8 cellular contexts compared by ENCODE assay signal in the genomic region with DNA sequence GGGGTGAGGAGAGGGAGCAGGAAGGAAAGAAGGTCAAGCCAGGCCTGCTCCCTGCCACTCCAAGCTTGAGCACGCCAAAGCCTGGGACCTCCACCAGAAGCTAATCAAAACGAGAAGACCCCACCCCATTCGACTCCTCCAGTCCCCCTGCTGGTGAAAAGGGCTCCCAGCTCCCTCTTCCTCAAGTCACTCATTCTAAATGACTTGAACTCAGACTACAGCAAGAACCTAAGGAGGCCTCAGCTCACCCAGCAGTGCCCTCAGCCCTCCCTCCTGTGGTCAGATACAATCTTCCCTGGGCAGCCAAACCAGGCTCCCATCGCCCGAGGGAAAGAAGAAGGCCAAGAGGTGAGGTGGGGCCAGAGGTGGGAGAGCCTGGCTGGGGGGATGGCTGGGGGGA. TPM values are rescaled to one million over a fixed set of nuclear protein-coding genes. Genes with fewer than 3 reads are reported as not detected.
DNase-seq lines count a peak whose midpoint lies in the region; ATAC-seq and TF ChIP-seq lines count a peak whose summit lies in the region.

No MANE protein-coding gene starts in this region.

- peaks cover 34% of the 10 kb centered on the region for H3K4me1 Mint-ChIP-seq in endodermal cell

- peaks cover 72% of the 10 kb centered on the region for H3K36me3 ChIP-seq in endodermal cell (ENCODE audit: control insufficient read depth, insufficient read depth, low read length)
- peaks cover 0 to 15% of the 10 kb centered on the region in 2 donors for H3K36me3 ChIP-seq in psoas muscle (ENCODE audit: insufficient read depth in 1 of 2, low read depth in 1 of 2)

- WGBS in endodermal cell (ENCODE audit: insufficient coverage in 1 of 2, insufficient read length in 1 of 2), 2 experiments = 71 to 80% methylated on average over 2 to 5 of the region's 5 CpGs
- 36 to 54% (median 42%) methylated on average over 3 to 5 of the region's 5 CpGs for WGBS in psoas muscle, 3 donors

- H3K4me3 ChIP-seq in endodermal cell (ENCODE audit: low read length) = no peak overlapping the region
- H3K4me3 ChIP-seq in psoas muscle = no peak overlapping the region

- no peaks in the 10 kb centered on the region for H3K27me3 ChIP-seq in endodermal cell (ENCODE audit: control insufficient read depth, insufficient read depth, low read length, poor library complexity, severe bottlenecking)
- H3K27me3 ChIP-seq in psoas muscle (ENCODE audit: insufficient read depth in 3 of 3, low read length in 2 of 3) = no peaks in the 10 kb centered on the region

- POLR2A ChIA-PET in RWPE1 (lab: Yijun Ruan, JAX; ENCODE audit: low non-redundant PET) = no interaction called here

- H3K9me3 ChIP-seq in endodermal cell (ENCODE audit: control insufficient read depth, low read length) = no peaks in the 10 kb centered on the region
- H3K9me3 ChIP-seq in psoas muscle = no peaks in the 10 kb centered on the region

- H3K9ac ChIP-seq in endodermal cell (ENCODE audit: extremely low read depth, low read length, poor library complexity, severe bottlenecking) = no peak overlapping the region

- peak overlapping the region; percentile 57 for H3K27ac ChIP-seq in RWPE1
- no peak overlapping the region for H3K27ac ChIP-seq in endodermal cell (ENCODE audit: low read depth, low read length)
- H3K27ac ChIP-seq in psoas muscle = peak overlapping the region; percentile 33

- ATAC-seq in psoas muscle (no peak), HG02852 (IDR thresholded peaks at IDR 0.05; ENCODE audit: unreplicated experiment) (no peak), esophagus mucosa (no peak), HG02642 (IDR thresholded peaks at IDR 0.05; ENCODE audit: poor library complexity, unreplicated experiment) (no peak)

- peak overlapping the region; percentile 48 for H3K27ac Mint-ChIP-seq in endodermal cell

- H3K4me1 ChIP-seq in endodermal cell (ENCODE audit: control insufficient read depth, insufficient read depth, low read length) = peaks cover 7% of the 10 kb centered on the region
- peaks cover 88% of the 10 kb centered on the region for H3K4me1 ChIP-seq in psoas muscle

- H3K27me3 Mint-ChIP-seq in endodermal cell (ENCODE audit: insufficient read depth) = no peaks in the 10 kb centered on the region

- H3K9me3 Mint-ChIP-seq in endodermal cell = no peaks in the 10 kb centered on the region

- H3K4me3 Mint-ChIP-seq in endodermal cell = no peak overlapping the region

- peaks cover 35% of the 10 kb centered on the region for H3K36me3 Mint-ChIP-seq in endodermal cell (ENCODE audit: low read depth)

- intact Hi-C loops in psoas muscle (cut with DNase I) = no loop called here

- DNase-seq in GF-D8 (lab: John Stamatoyannopoulos, UW) (peak; percentile 25), RWPE1 (ENCODE audit: low spot score) (no peak), endodermal cell (peak; percentile 83), psoas muscle (no peak), DMS 273 (lab: John Stamatoyannopoulos, UW; ENCODE audit: unreplicated experiment) (no peak)

- TF ChIP-seq CTCF in RWPE1 (conservative IDR thresholded peaks at IDR 0.05; ENCODE audit: low read depth) (no peak), endodermal cell (conservative IDR thresholded peaks at IDR 0.05) (peak; percentile 73), psoas muscle (IDR thresholded peaks at IDR 0.05) (no peak)

- CTCF ChIA-PET in RWPE1 (lab: Yijun Ruan, JAX) = interaction anchor here (1.2 to 1.6 kb wide), 2 partner anchors 12 to 35 kb away, joined by 4 to 6 read pairs; no protein-coding TSS in a partner anchor

RNA-seq across cellular contexts. Expression of a gene that starts 17.4 kb away (rescaled TPM):
- 100 to 1,000 TPM; 146 to 154 TPM for total RNA-seq in endodermal cell
- polyA plus RNA-seq in endodermal cell (2013, experiment 1 of 2) = 73.0 TPM
- polyA plus RNA-seq in endodermal cell (2013, experiment 2 of 2) = 68.5 TPM
- total RNA-seq in psoas muscle = 10 to 100 TPM; 21.4 to 27.8 (median 23.5) TPM
- polyA plus RNA-seq in psoas muscle = 10 to 100 TPM; 11.0 to 25.2 (median 13.6) TPM
- total RNA-seq in esophagus mucosa = 25.1 TPM

RNA-seq across cellular contexts. Expression of a gene that starts 29.3 kb away (rescaled TPM):
- 10 to 100 TPM; 21.3 to 30.4 TPM for total RNA-seq in endodermal cell
- 13.9 TPM for polyA plus RNA-seq in endodermal cell (2013, experiment 1 of 2)
- 13.5 TPM for polyA plus RNA-seq in endodermal cell (2013, experiment 2 of 2)
- total RNA-seq in psoas muscle = 10 to 100 TPM; 21.8 to 28.7 (median 27.3) TPM
- polyA plus RNA-seq in psoas muscle = 10 to 100 TPM; 12.7 to 23.5 (median 19.6) TPM
- total RNA-seq in esophagus mucosa = 19.8 TPM

RNA-seq across cellular contexts. Expression of a gene that starts 43.6 kb away (rescaled TPM):
- 10 to 100 TPM; 11.4 to 19.6 TPM for total RNA-seq in endodermal cell
- polyA plus RNA-seq in endodermal cell (2013, experiment 1 of 2) = 3.7 TPM
- 3.2 TPM for polyA plus RNA-seq in endodermal cell (2013, experiment 2 of 2)
- 10 to 100 TPM in 2 of 4 donors, 1 to 10 TPM in 2; 5.1 to 28.8 (median 11.7) TPM for total RNA-seq in psoas muscle
- 10 to 100 TPM; 11.7 to 29.9 (median 15.0) TPM for polyA plus RNA-seq in psoas muscle
- total RNA-seq in esophagus mucosa = 16.5 TPM

Comparison
In these comparisons a context has a peak if more than half of its experiments do, and no peak if none do; other contexts are left out.
1. DNase-seq: peak in GF-D8 (single experiment) and endodermal cell (single experiment); none in RWPE1 (single experiment), psoas muscle (0 of 2) and DMS 273 (single experiment).